ENCODE assay signal across 23 cellular contexts in genomic region chr14:42961509-42961908, GRCh38.
"Had no signal": no experiment of that assay in that cellular context is flagged by ENCODE, and none has a peak within 500 bp of the region (broad histone marks: within the 10 kb centered on the region; RNA-seq: fewer than 3 reads in every experiment).

No MANE protein-coding gene starts in this region.

- H3K27ac ChIP-seq: HL-60, RWPE1 had no signal

- H3K4me2 ChIP-seq: SK-N-SH had no signal

- H3K9me3 ChIP-seq: SK-N-SH had no signal

- H3K9ac ChIP-seq: SK-N-SH had no signal

- DNase-seq: IMR-90, Kasumi-1, KG1, MV-4-11, NCI-H1048, NCI-H1105 treated with DMSO at 0.1 percent for 48 hours, NCI-H1417 treated with DMSO at 0.1 percent for 48 hours, NCI-H146, NCI-H1694 treated with DMSO at 0.1 percent for 48 hours, NCI-H1930, NCI-H2081, NCI-H2107, NCI-H2227 treated with DMSO at 0.1 percent for 48 hours, NCI-H446, NCI-H510A, NCI-H524 treated with DMSO at 0.1 percent for 48 hours, NCI-H69, NCI-H774, SHP77, SK-N-SH had no signal

- H3K9me2 ChIP-seq: SK-N-SH had no signal

- ATAC-seq: Panc1 had no signal
